ENCODE assay signal across 8 cellular contexts in the genomic region with DNA sequence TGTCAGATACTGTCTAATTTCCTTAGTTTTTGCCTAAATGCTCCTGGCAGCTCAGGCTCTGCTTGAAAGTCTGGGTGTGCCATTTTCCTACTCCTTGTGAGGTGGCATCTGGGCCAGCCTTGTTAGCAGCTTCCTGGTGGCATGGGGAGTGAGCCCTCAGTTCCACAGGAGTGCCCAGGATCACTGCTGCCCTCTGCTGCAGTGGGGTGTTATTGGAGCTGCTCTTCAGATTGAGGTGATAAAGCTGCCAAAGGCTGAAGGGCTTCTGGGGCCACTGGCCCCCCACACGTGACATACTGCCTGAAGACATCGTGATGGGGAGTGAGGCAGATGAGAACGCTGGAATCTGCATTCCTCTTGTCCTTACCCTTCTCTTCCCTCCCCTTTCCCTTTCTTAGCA. TPM values are rescaled to one million over a fixed set of nuclear protein-coding genes. Genes with fewer than 3 reads are reported as not detected.
DNase-seq lines count a peak whose midpoint lies in the region; ATAC-seq, FAIRE-seq and TF ChIP-seq lines count a peak whose summit lies in the region.

No MANE protein-coding gene starts in this region.

- ATAC-seq in HCT116 (peak; percentile 73), aorta (ENCODE audit: low FRiP score) (no peak)

- peaks cover 3% of the 10 kb centered on the region; the same call in 1 of the 2 replicates for H4K20me1 ChIP-seq in HCT116 (ENCODE audit: insufficient read depth)

- H3K27ac ChIP-seq in HCT116 (ENCODE audit: low read depth, low read length) = no peak overlapping the region
- no peak overlapping the region for H3K27ac ChIP-seq in WERI-Rb-1
- no peak overlapping the region for H3K27ac ChIP-seq in kidney (ENCODE audit: low read depth in 2 of 2, low read length in 2 of 2)
- H3K27ac ChIP-seq in aorta (ENCODE audit: low read depth in 1 of 2, low read length in 2 of 2) = peak overlapping the region in 1 of 2 donors; percentile 29

- no peak overlapping the region for H3K9ac ChIP-seq in HCT116 (ENCODE audit: low read length)
- no peak overlapping the region for H3K9ac ChIP-seq in kidney (ENCODE audit: low read length in 2 of 2)

- POLR2A ChIA-PET in HCT116 (lab: Charles Lee) = interaction anchor here (1.2 to 1.8 kb wide), 2 partner anchors 29 to 37 kb away, joined by 4 to 6 read pairs; partner anchors contain the start of gene POLG2

- CTCF ChIA-PET in HCT116 (lab: Charles Lee) = interaction anchor here (0.6 to 2.6 kb wide), 9 partner anchors 8 to 114 kb away, joined by 3 to 34 read pairs (median 3); partner anchors contain the start of gene POLG2

- no peaks in the 10 kb centered on the region for H3K9me2 ChIP-seq in HCT116 (ENCODE audit: insufficient read depth)

- H3K4me1 ChIP-seq in HCT116 (ENCODE audit: control insufficient read depth in 1 of 2, insufficient read depth in 2 of 2, low read length in 2 of 2) = no peaks in the 10 kb centered on the region
- H3K4me1 ChIP-seq in kidney (ENCODE audit: control insufficient read depth in 1 of 2, insufficient read depth in 1 of 2, low read depth in 1 of 2, low read length in 2 of 2) = no peaks in the 10 kb centered on the region
- no peaks in the 10 kb centered on the region for H3K4me1 ChIP-seq in aorta (ENCODE audit: control insufficient read depth in 1 of 2, insufficient read depth in 2 of 2, low read length in 2 of 2)

- RAD21 ChIA-PET in HCT116 (lab: Charles Lee; ENCODE audit: low non-redundant PET in 1 of 2, low total read pairs in 2 of 2, uncharacterized antibody in 2 of 2, unreplicated experiment in 2 of 2) = interaction anchor here in 1 of 2 experiments (1.0 kb wide), 1 partner anchor 114 kb away, joined by 4 read pairs; no protein-coding TSS in a partner anchor

- H3K27me3 ChIP-seq in HCT116 (ENCODE audit: insufficient read depth, low read length) = no peaks in the 10 kb centered on the region
- no peaks in the 10 kb centered on the region for H3K27me3 ChIP-seq in WERI-Rb-1 (ENCODE audit: insufficient read depth, low read depth, severe bottlenecking)
- H3K27me3 ChIP-seq in aorta (ENCODE audit: control insufficient read depth in 1 of 2, insufficient read depth in 2 of 2, low read length in 1 of 2) = no peaks in the 10 kb centered on the region

- H3K36me3 ChIP-seq in HCT116 (ENCODE audit: control insufficient read depth in 1 of 2, insufficient read depth in 2 of 2, low read length in 2 of 2) (peaks cover 64 to 88% of the 10 kb centered on the region in 2 experiments), WERI-Rb-1 (peaks cover 100% of the 10 kb centered on the region), kidney (ENCODE audit: control insufficient read depth in 1 of 2, insufficient read depth in 2 of 2, low read length in 2 of 2) (peaks cover 45 to 62% of the 10 kb centered on the region in 2 donors), aorta (ENCODE audit: control insufficient read depth in 1 of 2, insufficient read depth in 2 of 2, low read length in 1 of 2) (peaks cover 13 to 24% of the 10 kb centered on the region in 2 donors)

- TF ChIP-seq CTCF in HCT116 (IDR thresholded peaks at IDR 0.05 in 2 of 3, conservative IDR thresholded peaks at IDR 0.05 in 1 of 3; ENCODE audit: borderline replicate concordance in 1 of 3, insufficient read depth in 1 of 3, low read depth in 2 of 3, low read length in 2 of 3) (peak in 2 of 3 experiments; percentile 41 to 59; a peak in 4 of 6 replicates), WERI-Rb-1 (IDR thresholded peaks at IDR 0.05; ENCODE audit: low read depth, low read length) (peak; percentile 51), kidney (IDR thresholded peaks at IDR 0.05; ENCODE audit: borderline replicate concordance, extremely low read depth, insufficient read depth) (peak; percentile 8)

- no peak for TF ChIP-seq POLR2A in HCT116 (IDR thresholded peaks at IDR 0.05; ENCODE audit: borderline replicate concordance, extremely low read depth, insufficient read depth, insufficient read length)

- H2AFZ ChIP-seq in HCT116 (ENCODE audit: low read depth, low read length, poor library complexity, severe bottlenecking) = no peak overlapping the region

- 73 to 75% methylated on average over 3 of the region's 3 CpGs for WGBS in aorta, 2 donors

- FAIRE-seq in kidney (lab: Jason Lieb, UNC) = no peak

- H3K79me2 ChIP-seq in HCT116 (ENCODE audit: insufficient read depth, low read length) = no peaks in the 10 kb centered on the region

- H3K4me2 ChIP-seq in HCT116 (ENCODE audit: low read length) = no peak overlapping the region

- peak; percentile 34; the same call in 1 of the 2 replicates for TF ChIP-seq RAD21 in HCT116 (IDR thresholded peaks at IDR 0.05; ENCODE audit: low read depth)

- BruUV-seq in HCT116 (replicated peaks; lab: Mats Ljungman, UMichigan) = no TSS peak

- H3K9me3 ChIP-seq in HCT116 (ENCODE audit: control insufficient read depth in 1 of 2, insufficient read depth in 1 of 2, low read depth in 1 of 2, low read length in 2 of 2) (no peaks in the 10 kb centered on the region), WERI-Rb-1 (ENCODE audit: severe bottlenecking) (no peaks in the 10 kb centered on the region), kidney (ENCODE audit: control insufficient read depth in 1 of 2, low read length in 2 of 2) (no peaks in the 10 kb centered on the region), aorta (ENCODE audit: control insufficient read depth, low read length) (no peaks in the 10 kb centered on the region)

- no peak overlapping the region for H3K4me3 ChIP-seq in HCT116 (replicated peaks in 1 of 2; ENCODE audit: low read depth in 1 of 2, low read length in 2 of 2)
- H3K4me3 ChIP-seq in WERI-Rb-1 (ENCODE audit: low read depth, low read length) = no peak overlapping the region
- H3K4me3 ChIP-seq in kidney (ENCODE audit: low read length in 2 of 2) = no peak overlapping the region
- H3K4me3 ChIP-seq in aorta (ENCODE audit: low read length in 2 of 2) = no peak overlapping the region

- intact Hi-C loops in HCT116 (cut with micrococcal nuclease) (no loop called here), kidney (cut with DNase I) (no loop called here), aorta (cut with DNase I) (no loop called here)

- DNase-seq in AG20443 (ENCODE audit: low spot score) (peak; percentile 24), HCT116 (ENCODE audit: low read depth, low spot score) (no peak), WERI-Rb-1 (peak; percentile 23), kidney (no peak), NCI-H146 treated with DMSO at 0.1 percent for 48 hours (lab: John Stamatoyannopoulos, UW; ENCODE audit: unreplicated experiment) (no peak), iPS-NIHi7 (ENCODE audit: extremely low spot score) (no peak), cerebellar nuclear complex (lab: John Stamatoyannopoulos, UW) (no peak), aorta (no peak)

TF ChIP-seq in HCT116, 20 proteins besides CTCF, POLR2A, EP300 and RAD21:
- no peak for TF ChIP-seq ZNF274 (IDR thresholded peaks at IDR 0.05; ENCODE audit: low read depth, low read length)
- TF ChIP-seq EZH2 (IDR thresholded peaks at IDR 0.05) = no peak
- TF ChIP-seq REST (IDR thresholded peaks at IDR 0.05; ENCODE audit: low read depth) = no peak
- no peak; the same call in 1 of the 2 replicates for TF ChIP-seq POLR2AphosphoS5 (IDR thresholded peaks at IDR 0.05; ENCODE audit: low read depth, low read length)

RNA-seq across cellular contexts. Expression of gene CEP95, which starts 27.4 kb away (rescaled TPM):
- total RNA-seq in HCT116 (2021; ENCODE audit: unreplicated experiment) (77.0 TPM), kidney (49.3 TPM), aorta (10 to 100 TPM; 39.7 to 49.8 TPM)
- polyA plus RNA-seq in HCT116 (2012) = 53.0 and 62.1 TPM in 2 replicates
- polyA plus RNA-seq in kidney (ENCODE audit: insufficient read depth, low read depth, low replicate concordance) (25.3 TPM), aorta (10 to 100 TPM; 22.7 to 96.4 TPM)

RNA-seq across cellular contexts. Expression of gene DDX5, which starts 28.1 kb away (rescaled TPM):
- total RNA-seq in HCT116 (2021; ENCODE audit: unreplicated experiment) (798 TPM), kidney (769 TPM), aorta (100 to 1,000 TPM; 901 to 936 TPM)
- polyA plus RNA-seq in HCT116 (2012) = 376 and 416 TPM in 2 replicates
- polyA plus RNA-seq in kidney (ENCODE audit: insufficient read depth, low read depth, low replicate concordance) (343 TPM), aorta (100 to 1,000 TPM; 213 to 952 TPM)

RNA-seq across cellular contexts. Expression of gene POLG2, which starts 37.3 kb away (rescaled TPM):
- total RNA-seq in HCT116 (2021; ENCODE audit: unreplicated experiment) = 51.5 TPM
- 14.8 and 19.2 TPM in 2 replicates for polyA plus RNA-seq in HCT116 (2012)
- total RNA-seq in kidney = 18.4 TPM
- 9.0 TPM for polyA plus RNA-seq in kidney (ENCODE audit: insufficient read depth, low read depth, low replicate concordance)
- 10 to 100 TPM; 12.8 to 20.6 TPM for total RNA-seq in aorta
- polyA plus RNA-seq in aorta = 10 to 100 TPM; 10.0 to 19.2 TPM

Comparison
In these comparisons a context has a peak if more than half of its experiments do, and no peak if none do; other contexts are left out.
1. DNase-seq: peak in AG20443 (single experiment) and WERI-Rb-1 (single experiment); none in HCT116 (single experiment), kidney (single experiment), NCI-H146 treated with DMSO at 0.1 percent for 48 hours (single experiment), iPS-NIHi7 (single experiment), cerebellar nuclear complex (0 of 2) and aorta (0 of 2).
2. Peak in every context shown above with its lines, with median percentiles within 50 percentile points of each other: CTCF ChIP-seq.